In the genomic region with DNA sequence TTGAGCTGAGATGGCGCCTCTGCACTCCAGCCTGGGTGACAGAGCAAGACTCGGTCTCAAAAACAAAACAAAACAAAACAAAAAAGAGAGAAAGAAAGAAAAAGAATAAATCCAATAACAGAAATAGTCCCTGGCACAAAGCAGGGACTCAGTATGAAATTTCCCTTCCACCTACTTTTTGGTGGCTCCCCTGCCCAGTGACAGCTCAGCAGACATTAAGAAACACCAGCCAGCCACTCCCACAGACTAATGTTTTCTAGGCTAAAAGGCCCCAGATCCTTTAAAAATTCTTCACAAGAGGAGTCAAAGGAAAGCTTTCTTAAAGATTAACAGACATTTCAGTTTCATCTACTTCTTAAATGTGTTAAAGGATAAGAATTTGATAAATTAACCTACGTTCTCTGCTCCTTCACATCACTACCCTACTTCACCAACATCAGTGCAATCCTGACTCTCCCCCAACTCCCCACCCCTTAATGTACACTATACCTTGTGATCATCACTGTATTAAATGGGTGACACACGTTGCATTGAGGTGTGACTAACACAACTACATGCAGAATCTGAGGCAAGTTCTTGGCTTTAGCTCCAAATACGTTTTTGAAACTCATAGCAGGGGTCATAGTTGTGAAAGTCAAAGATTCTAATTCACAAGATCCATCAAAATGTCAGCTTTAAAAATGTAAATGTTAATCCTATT, we compare ENCODE assay signal across 20 cellular contexts.
DNase-seq lines count a peak whose midpoint lies in the region; ATAC-seq and TF ChIP-seq lines count a peak whose summit lies in the region.
"Had no signal": no experiment of that assay in that cellular context is flagged by ENCODE, and none has a peak within 500 bp of the region (broad histone marks: within the 10 kb centered on the region; RNA-seq: fewer than 3 reads in every experiment).

No MANE protein-coding gene starts in this region.

- H3K9ac ChIP-seq in Loucy (ENCODE audit: low read depth, low read length, poor library complexity, severe bottlenecking) (no peak overlapping the region), adipocyte (ENCODE audit: low read length) (peak overlapping the region; percentile 83), mesenchymal stem cell (ENCODE audit: low read length) (peak overlapping the region; percentile 39)

- H3K9me2 ChIP-seq in Loucy (replicated peaks; ENCODE audit: low read depth, low read length) = no peaks in the 10 kb centered on the region

- H3K79me2 ChIP-seq in ACC112 (ENCODE audit: control insufficient read depth, insufficient read depth, low read length, unreplicated experiment) = no peaks in the 10 kb centered on the region
- no peaks in the 10 kb centered on the region for H3K79me2 ChIP-seq in Loucy (ENCODE audit: insufficient read depth, low read length)

- H2BK5ac ChIP-seq in mesenchymal stem cell (ENCODE audit: low read depth, low read length, poor library complexity, severe bottlenecking) = no peak overlapping the region

- no peak overlapping the region for H2BK12ac ChIP-seq in mesenchymal stem cell (ENCODE audit: low read length in 2 of 2)

- no peak overlapping the region for H3K4me2 ChIP-seq in Loucy (ENCODE audit: low read depth, low read length, poor library complexity, severe bottlenecking)
- no peak overlapping the region for H3K4me2 ChIP-seq in mesenchymal stem cell (ENCODE audit: low read length, poor library complexity, severe bottlenecking)

- no peak overlapping the region for H2AK5ac ChIP-seq in mesenchymal stem cell (ENCODE audit: low read length, severe bottlenecking)

- no peak overlapping the region for H3K23ac ChIP-seq in mesenchymal stem cell (ENCODE audit: low read length in 2 of 2)

- H2AFZ ChIP-seq in ACC112 (ENCODE audit: low read length, unreplicated experiment) = peak overlapping the region; percentile 19
- H2AFZ ChIP-seq in Loucy (ENCODE audit: low read length) = 0 out of 2 replicates have a peak overlapping the region, but pooled peaks have one; percentile 12
- H2AFZ ChIP-seq in mesenchymal stem cell (ENCODE audit: low read depth, low read length) = no peak overlapping the region

- no peak for TF ChIP-seq CTCF in Loucy (conservative IDR thresholded peaks at IDR 0.05; ENCODE audit: low read length)

- H3K4me3 ChIP-seq in ACC112 (ENCODE audit: low read depth, low read length) (no peak overlapping the region), Loucy (ENCODE audit: low read length, poor library complexity, severe bottlenecking) (no peak overlapping the region), adipocyte (ENCODE audit: low read length) (peak overlapping the region; percentile 38), mesenchymal stem cell (ENCODE audit: insufficient read depth in 1 of 2, low read depth in 1 of 2, low read length in 2 of 2) (no peak overlapping the region)
- H3K4me3 ChIP-seq: SJSA1 had no signal

- intact Hi-C loops in left colon (cut with DNase I, micrococcal nuclease) = no loop called here

- H2BK15ac ChIP-seq in mesenchymal stem cell (ENCODE audit: low read depth, poor library complexity, severe bottlenecking) = no peak overlapping the region

- H3K27me3 ChIP-seq in ACC112 (ENCODE audit: insufficient read depth, low read length) (no peaks in the 10 kb centered on the region), Loucy (ENCODE audit: insufficient read depth, low read length, poor library complexity, severe bottlenecking) (no peaks in the 10 kb centered on the region), adipocyte (replicated peaks; ENCODE audit: control insufficient read depth, insufficient read depth, low read length) (no peaks in the 10 kb centered on the region), mesenchymal stem cell (ENCODE audit: control insufficient read depth in 1 of 2, insufficient read depth in 1 of 2, low read length in 2 of 2) (no peaks in the 10 kb centered on the region)
- H3K27me3 ChIP-seq: SJSA1 had no signal

- WGBS in mesenchymal stem cell = 88% methylated on average over 3 of the region's 5 CpGs

- no peaks in the 10 kb centered on the region for H3K9me3 ChIP-seq in Loucy (ENCODE audit: insufficient read depth, low read depth, low read length)
- no peaks in the 10 kb centered on the region for H3K9me3 ChIP-seq in adipocyte (ENCODE audit: control insufficient read depth, low read length)
- no peaks in the 10 kb centered on the region for H3K9me3 ChIP-seq in mesenchymal stem cell (ENCODE audit: control insufficient read depth, low read length)
- H3K9me3 ChIP-seq: SJSA1 had no signal

- H3K79me1 ChIP-seq in mesenchymal stem cell (replicated peaks; ENCODE audit: low read length, poor library complexity, severe bottlenecking) = no peaks in the 10 kb centered on the region

- H3K27ac ChIP-seq in ACC112 (ENCODE audit: low read depth, low read length) (no peak overlapping the region), mesenchymal stem cell (ENCODE audit: low read length, poor library complexity, severe bottlenecking) (no peak overlapping the region)
- H3K27ac ChIP-seq: RWPE1, SJSA1 had no signal

- H3K36me3 ChIP-seq in ACC112 (ENCODE audit: insufficient read depth, low read length) = no peaks in the 10 kb centered on the region
- H3K36me3 ChIP-seq in Loucy (ENCODE audit: insufficient read depth, low read length) = no peaks in the 10 kb centered on the region
- H3K36me3 ChIP-seq in adipocyte (ENCODE audit: control insufficient read depth, insufficient read depth, low read length, severe bottlenecking) = no peaks in the 10 kb centered on the region
- no peaks in the 10 kb centered on the region for H3K36me3 ChIP-seq in mesenchymal stem cell (ENCODE audit: control insufficient read depth in 1 of 2, insufficient read depth in 2 of 2, low read depth in 1 of 2, low read length in 2 of 2)
- H3K36me3 ChIP-seq: SJSA1 had no signal

- no peak for ATAC-seq in HG03097 (IDR thresholded peaks at IDR 0.05; ENCODE audit: low FRiP score, unreplicated experiment)
- no peak for ATAC-seq in left colon
- no peak for ATAC-seq in GM18909 (IDR thresholded peaks at IDR 0.05; ENCODE audit: poor library complexity, unreplicated experiment)

- H3F3A ChIP-seq in Loucy (ENCODE audit: low read depth) = no peaks in the 10 kb centered on the region

- no peak overlapping the region for H3K4ac ChIP-seq in mesenchymal stem cell (ENCODE audit: low read depth in 1 of 2, low read length in 2 of 2)

- no peaks in the 10 kb centered on the region for H4K20me1 ChIP-seq in Loucy (ENCODE audit: insufficient read depth, low read length, poor library complexity, severe bottlenecking)

- no peak overlapping the region for H4K8ac ChIP-seq in mesenchymal stem cell (ENCODE audit: low read length)

- H3K4me1 ChIP-seq in ACC112 (ENCODE audit: control insufficient read depth, insufficient read depth, low read length, unreplicated experiment) = peaks cover 1% of the 10 kb centered on the region
- H3K4me1 ChIP-seq in Loucy (ENCODE audit: insufficient read depth, low read length, poor library complexity, severe bottlenecking) = no peaks in the 10 kb centered on the region
- H3K4me1 ChIP-seq in adipocyte (ENCODE audit: control insufficient read depth, insufficient read depth, low read length) = peaks cover 36% of the 10 kb centered on the region
- no peaks in the 10 kb centered on the region for H3K4me1 ChIP-seq in mesenchymal stem cell (ENCODE audit: control insufficient read depth, insufficient read depth, low read depth, low read length)
- H3K4me1 ChIP-seq: SJSA1 had no signal

- no peak overlapping the region for H3K14ac ChIP-seq in mesenchymal stem cell (ENCODE audit: low read length in 2 of 2)

- H3K18ac ChIP-seq in mesenchymal stem cell (ENCODE audit: low read depth in 1 of 2, low read length in 2 of 2) = no peak overlapping the region

- H4K91ac ChIP-seq in mesenchymal stem cell (ENCODE audit: low read length) = no peak overlapping the region

- DNase-seq in adipocyte (ENCODE audit: low read depth) = no peak
- no peak for DNase-seq in mesenchymal stem cell
- no peak for DNase-seq in left colon
- DNase-seq in germinal center (ENCODE audit: low spot score) = no peak
- DNase-seq: DMS 273 treated with DMSO at 0.1 percent for 48 hours; DND-41; HFFc6; Karpas-422; NCI-H1105 treated with DMSO at 0.1 percent for 48 hours; NCI-H1694; NCI-H510A; NCI-H748 treated with DMSO at 0.1 percent for 48 hours; NK-92 treated with Interleukin-12 subunit alpha and Interleukin-12 subunit beta, amount 100 ng/mL, for 24 hours; SW 1271 had no signal

- H2BK120ac ChIP-seq in mesenchymal stem cell (ENCODE audit: low read depth, low read length) = no peak overlapping the region
